Comparison of ENCODE assay signal across 28 cellular contexts in genomic region chr13:63864171-63864902, GRCh38.
DNase-seq lines count a peak whose midpoint lies in the region; TF ChIP-seq lines count a peak whose summit lies in the region.
"Had no signal": no experiment of that assay in that cellular context is flagged by ENCODE, and none has a peak within 500 bp of the region (broad histone marks: within the 10 kb centered on the region; RNA-seq: fewer than 3 reads in every experiment).

No MANE protein-coding gene starts in this region.

- H3K9me3 ChIP-seq in A673 (ENCODE audit: low read depth, low read length, poor library complexity, severe bottlenecking) (no peaks in the 10 kb centered on the region), fibroblast of lung (ENCODE audit: control insufficient read depth, insufficient read depth, low read depth, low read length) (no peaks in the 10 kb centered on the region), thyroid gland (no peaks in the 10 kb centered on the region)
- H3K9me3 ChIP-seq: A549, BLaER1, breast epithelium, HAP-1, transverse colon had no signal

- no TSS peak for BruUV-seq in A673 (replicated peaks; lab: Mats Ljungman, UMichigan)

- H2AFZ ChIP-seq in fibroblast of lung (ENCODE audit: low read length): no peak overlapping the region

- intact Hi-C loops in A673 (cut with micrococcal nuclease; ENCODE audit: unreplicated experiment) (no loop called here), thyroid gland (cut with DNase I) (no loop called here)

- no peaks in the 10 kb centered on the region for H3K36me3 ChIP-seq in A673 (ENCODE audit: insufficient read depth, low read length, poor library complexity, severe bottlenecking)
- H3K36me3 ChIP-seq in fibroblast of lung (ENCODE audit: control insufficient read depth, insufficient read depth, low read length): no peaks in the 10 kb centered on the region
- no peaks in the 10 kb centered on the region for H3K36me3 ChIP-seq in thyroid gland
- H3K36me3 ChIP-seq: BLaER1, breast epithelium, HAP-1, heart left ventricle, Peyer's patch, transverse colon had no signal

- TF ChIP-seq CTCF in A673 (conservative IDR thresholded peaks at IDR 0.05; ENCODE audit: low read depth, low read length) (no peak), fibroblast of lung (conservative IDR thresholded peaks at IDR 0.05 in 1 of 2, IDR thresholded peaks at IDR 0.05 in 1 of 2; ENCODE audit: low read depth in 1 of 2, low read length in 2 of 2) (no peak), thyroid gland (IDR thresholded peaks at IDR 0.05) (no peak)

- no peaks in the 10 kb centered on the region for H3K27me3 ChIP-seq in A673 (replicated peaks; ENCODE audit: insufficient read depth, low read depth, low read length, poor library complexity)
- H3K27me3 ChIP-seq in fibroblast of lung (ENCODE audit: control insufficient read depth, insufficient read depth, low read length): no peaks in the 10 kb centered on the region
- no peaks in the 10 kb centered on the region for H3K27me3 ChIP-seq in thyroid gland
- H3K27me3 ChIP-seq: BLaER1, breast epithelium, heart left ventricle, Peyer's patch, transverse colon had no signal

- H4K20me1 ChIP-seq in fibroblast of lung (ENCODE audit: control insufficient read depth, extremely low read depth, insufficient read depth, low read length): no peaks in the 10 kb centered on the region
- H4K20me1 ChIP-seq: BLaER1 had no signal

- POLR2A ChIA-PET in A673 (lab: Charles Lee; ENCODE audit: low non-redundant PET): no interaction called here

- WGBS in thyroid gland, 2 donors: 92 to 93% methylated on average over 3 of the region's 3 CpGs

- H3K27ac ChIP-seq in A673 (ENCODE audit: low read depth, low read length, poor library complexity, severe bottlenecking) (no peak overlapping the region), fibroblast of lung (ENCODE audit: insufficient read depth, low read length) (no peak overlapping the region), thyroid gland (no peak overlapping the region)
- H3K27ac ChIP-seq: A549, BLaER1, breast epithelium, heart left ventricle, Peyer's patch, SK-N-MC, transverse colon had no signal

- H3K79me2 ChIP-seq in fibroblast of lung (ENCODE audit: control insufficient read depth, insufficient read depth, low read length): no peaks in the 10 kb centered on the region

- TF ChIP-seq POLR2A in thyroid gland (IDR thresholded peaks at IDR 0.05): no peak

- CTCF ChIA-PET in A673 (lab: Charles Lee): interaction anchor here (0.6 kb wide), 1 partner anchor 830 kb away, joined by 5 read pairs; no protein-coding TSS in a partner anchor

- H3K4me1 ChIP-seq in A673 (ENCODE audit: insufficient read depth, low read length, poor library complexity, severe bottlenecking) (no peaks in the 10 kb centered on the region), fibroblast of lung (ENCODE audit: control insufficient read depth, extremely low read depth, insufficient read depth, low read length) (no peaks in the 10 kb centered on the region), thyroid gland (no peaks in the 10 kb centered on the region)
- H3K4me1 ChIP-seq: A549, BLaER1, breast epithelium, heart left ventricle, Peyer's patch, transverse colon had no signal

- H3K4me3 ChIP-seq in A673 (ENCODE audit: low read depth, low read length, poor library complexity, severe bottlenecking) (no peak overlapping the region), fibroblast of lung (replicated peaks in 1 of 4; ENCODE audit: control extremely low read depth in 1 of 4, insufficient read depth in 1 of 4, low read depth in 3 of 4, low read length in 4 of 4) (no peak overlapping the region), thyroid gland (replicated peaks in 1 of 3) (no peak overlapping the region)
- H3K4me3 ChIP-seq: A549, BLaER1, breast epithelium, HAP-1, heart left ventricle, Peyer's patch, SK-N-MC, transverse colon had no signal

- peak; percentile 11 for DNase-seq in A673 (ENCODE audit: low spot score)
- DNase-seq in HS-5 (ENCODE audit: low read depth): peak; percentile 15
- DNase-seq in RPMI7951 (ENCODE audit: low read depth): peak; percentile 1
- DNase-seq in fibroblast of lung (ENCODE audit: low read depth in 2 of 2): peak; percentile 5 to 68
- no peak for DNase-seq in HPDE6-E6E7 (ENCODE audit: extremely low spot score)
- DNase-seq in stimulated activated CD4-positive, alpha-beta T cell treated with anti-CD3 and anti-CD28 coated beads, Interleukin-4, amount 100 ng/mL, for 24 hours: no peak
- DNase-seq in thyroid gland: no peak
- no peak for DNase-seq in GDM1 (lab: John Stamatoyannopoulos, UW)
- DNase-seq: activated B cell treated with CpG ODN at 0.5 μM for 24 hours; activated CD4-positive, alpha-beta T cell treated with anti-CD3 and anti-CD28 coated beads, Interleukin-2, amount 50 U/mL, for 48 hours; activated effector memory CD4-positive, alpha-beta T cell treated with anti-CD3 and anti-CD28 coated beads, Interleukin-2, amount 50 U/mL, for 16 hours; activated naive CD8-positive, alpha-beta T cell treated with anti-CD3 and anti-CD28 coated beads, Interleukin-2, amount 50 U/mL, for 24 hours; heart left ventricle; left colon; naive B cell; NCI-H1092; NCI-H1930; NCI-H2227 treated with DMSO at 0.1 percent for 48 hours; nucleus accumbens; Peyer's patch; stimulated activated CD4-positive, alpha-beta T cell treated with anti-CD3 and anti-CD28 coated beads, Interleukin-4, amount 100 ng/mL, for 4 hours; stimulated activated naive CD8-positive, alpha-beta T cell treated with anti-CD3 and anti-CD28 coated beads, Interleukin-15, amount 100 ng/mL, for 72 hours; transverse colon had no signal

- H3K9ac ChIP-seq in fibroblast of lung (ENCODE audit: insufficient read depth, low read length): no peak overlapping the region
- H3K9ac ChIP-seq: BLaER1 had no signal

- no peak overlapping the region for H3K4me2 ChIP-seq in fibroblast of lung (ENCODE audit: extremely low read depth, insufficient read depth, low read length)
- H3K4me2 ChIP-seq: A549, BLaER1 had no signal

Comparison
In these comparisons a context has a peak if more than half of its experiments do, and no peak if none do; other contexts are left out.
1. DNase-seq: peak in A673 (single experiment), HS-5 (single experiment), RPMI7951 (single experiment) and fibroblast of lung (2 of 2); none in HPDE6-E6E7 (single experiment), stimulated activated CD4-positive, alpha-beta T cell treated with anti-CD3 and anti-CD28 coated beads, Interleukin-4, amount 100 ng/mL, for 24 hours (single experiment), thyroid gland (0 of 2) and GDM1 (single experiment).